In the genomic region with DNA sequence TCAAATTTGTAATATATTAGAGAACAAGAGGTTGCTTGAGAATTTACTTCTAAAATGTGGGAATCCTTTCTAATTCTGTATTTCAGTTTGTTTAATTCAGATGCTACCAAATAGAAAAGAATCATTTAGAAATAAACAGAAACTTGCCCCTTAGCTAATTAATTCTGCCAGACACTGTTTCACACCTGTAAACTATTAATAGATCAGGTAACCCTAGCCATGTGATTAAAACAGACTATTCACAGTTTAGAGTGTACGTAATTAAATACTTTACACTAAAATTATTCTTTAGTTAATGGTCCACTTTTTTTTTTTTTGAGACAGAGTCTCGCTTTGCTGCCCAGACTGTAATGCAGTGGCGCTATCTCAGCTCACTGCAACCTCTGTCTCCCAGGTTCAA, we compare ENCODE assay signal across 13 cellular contexts.
"Had no signal": no experiment of that assay in that cellular context is flagged by ENCODE, and none has a peak within 500 bp of the region (broad histone marks: within the 10 kb centered on the region; RNA-seq: fewer than 3 reads in every experiment).

No MANE protein-coding gene starts in this region.

- H3K4me1 ChIP-seq: gastrocnemius medialis, heart right ventricle, neural progenitor cell had no signal

- H3K27me3 ChIP-seq: gastrocnemius medialis, heart right ventricle, neural progenitor cell, ovary had no signal

- ATAC-seq: esophagus mucosa, gastrocnemius medialis, heart right ventricle, left colon, natural killer cell had no signal

- DNase-seq: effector memory CD4-positive, alpha-beta T cell; gastrocnemius medialis; heart right ventricle; left colon; mammary epithelial cell; natural killer cell; nucleus accumbens; ovary; stimulated activated CD4-positive, alpha-beta T cell treated with anti-CD3 and anti-CD28 coated beads, Interleukin-2, amount 100 ng/mL, for 48 hours; stimulated activated naive CD4-positive, alpha-beta T cell treated with Interleukin-2 at 50 U/mL for 16 hours had no signal

- H3K27ac ChIP-seq: gastrocnemius medialis, heart right ventricle, neural progenitor cell, ovary had no signal

- H3K9me3 ChIP-seq: gastrocnemius medialis, ovary had no signal

- H3K4me3 ChIP-seq: gastrocnemius medialis, heart right ventricle, neural progenitor cell, ovary, smooth muscle cell had no signal

- H3K36me3 ChIP-seq: gastrocnemius medialis, ovary had no signal
